In the genomic region with DNA sequence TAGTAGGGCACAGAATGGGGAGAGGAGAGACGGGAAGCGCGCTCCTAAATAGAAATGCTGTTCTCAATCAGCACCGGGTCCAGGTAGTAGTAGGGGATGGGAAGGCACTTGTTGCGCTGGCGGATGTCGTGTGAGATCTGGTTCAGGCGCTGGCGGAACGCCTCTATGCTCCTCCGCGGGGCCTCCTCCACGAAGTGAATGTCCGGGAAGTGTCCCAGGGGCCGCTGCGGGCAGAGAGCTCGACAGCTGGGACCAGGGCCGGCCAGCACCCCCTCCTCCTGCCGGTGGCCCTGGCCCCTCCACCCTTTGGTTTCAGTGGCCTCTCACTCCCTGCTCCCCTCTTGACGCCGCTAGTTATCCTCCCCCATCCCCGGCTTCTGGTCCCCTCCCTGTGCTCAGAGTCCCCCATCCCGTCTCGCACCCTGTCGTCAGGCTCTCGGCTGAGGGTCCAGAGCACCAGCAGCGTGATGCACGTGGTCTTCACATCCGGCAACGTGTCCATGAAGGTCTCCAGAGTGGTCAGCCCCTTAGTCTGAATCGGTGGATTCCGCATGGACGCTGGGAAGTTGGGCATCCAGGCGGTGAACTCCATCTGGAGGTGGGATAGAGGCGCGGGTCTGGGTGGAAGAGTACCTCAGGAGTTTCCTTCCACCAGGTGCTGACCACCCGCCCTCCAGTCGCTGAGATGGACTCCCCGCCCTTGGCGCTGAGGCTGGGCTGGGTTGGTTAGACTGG, we compare ENCODE assay signal across 8 cellular contexts. TPM values are rescaled to one million over a fixed set of nuclear protein-coding genes. Genes with fewer than 3 reads are reported as not detected.
DNase-seq lines count a peak whose midpoint lies in the region; TF ChIP-seq lines count a peak whose summit lies in the region.

No MANE protein-coding gene starts in this region.

- no peaks in the 10 kb centered on the region for H3K9me3 ChIP-seq in HEK293 (ENCODE audit: control insufficient read depth, insufficient read depth, low read depth, low read length)

- no peaks in the 10 kb centered on the region for H3K36me3 ChIP-seq in HEK293 (ENCODE audit: control insufficient read depth in 2 of 2, insufficient read depth in 1 of 2, low read length in 2 of 2)

- DNase-seq in activated CD4-positive, alpha-beta memory T cell treated with anti-CD3 and anti-CD28 coated beads, Interleukin-2, amount 10 ng/mL, durations not matched to agents 7 days and 5 days, result peak; percentile 35
- DNase-seq in glutamatergic neuron, result no peak
- peak; percentile 53 for DNase-seq in retina
- DNase-seq in NCI-H2107 treated with DMSO at 0.1 percent for 48 hours (lab: John Stamatoyannopoulos, UW; ENCODE audit: unreplicated experiment), result no peak
- no peak for DNase-seq in glomerular visceral epithelial cell (ENCODE audit: extremely low spot score)
- DNase-seq in KG1 (lab: John Stamatoyannopoulos, UW), result no peak
- no peak for DNase-seq in effector CD8-positive, alpha-beta T cell (lab: John Stamatoyannopoulos, UW)

- H3K27me3 Mint-ChIP-seq in activated CD4-positive, alpha-beta memory T cell treated with anti-CD3 and anti-CD28 coated beads, Interleukin-2, amount 10 ng/mL, durations not matched to agents 7 days and 5 days, result peaks cover 66% of the 10 kb centered on the region
- peaks cover 35% of the 10 kb centered on the region for H3K27me3 Mint-ChIP-seq in glutamatergic neuron (ENCODE audit: unreplicated experiment)

- no peak for TF ChIP-seq CTCF in HEK293 (tag by site-specific recombination; IDR thresholded peaks at IDR 0.05)
- no peak for TF ChIP-seq CTCF in glutamatergic neuron (IDR thresholded peaks at IDR 0.05; ENCODE audit: partially characterized antibody, unreplicated experiment)

- CTCF ChIA-PET in HEK293 (lab: Yijun Ruan, JAX), result interaction anchor here (0.5 to 27.3 kb wide), 40 partner anchors 8 to 746 kb away, joined by 3 to 561 read pairs (median 4); a partner anchor contains a TSS
- CTCF ChIA-PET in activated CD4-positive, alpha-beta memory T cell treated with anti-CD3 and anti-CD28 coated beads, Interleukin-2, amount 10 ng/mL, durations not matched to agents 7 days and 5 days (lab: Charles Lee), result interaction anchor here (0.6 to 8.9 kb wide), 21 partner anchors 10 to 808 kb away, joined by 3 to 149 read pairs (median 6); a partner anchor contains a TSS

- no peaks in the 10 kb centered on the region for H3K36me3 Mint-ChIP-seq in activated CD4-positive, alpha-beta memory T cell treated with anti-CD3 and anti-CD28 coated beads, Interleukin-2, amount 10 ng/mL, durations not matched to agents 7 days and 5 days (ENCODE audit: low read depth)
- H3K36me3 Mint-ChIP-seq in glutamatergic neuron (ENCODE audit: unreplicated experiment), result no peaks in the 10 kb centered on the region

- no peak overlapping the region for H3K4me3 ChIP-seq in HEK293 (ENCODE audit: low read depth, low read length)

- no peak overlapping the region for H3K27ac ChIP-seq in HEK293 (ENCODE audit: extremely low read depth, low read depth, low read length)

- H3K9me3 Mint-ChIP-seq in activated CD4-positive, alpha-beta memory T cell treated with anti-CD3 and anti-CD28 coated beads, Interleukin-2, amount 10 ng/mL, durations not matched to agents 7 days and 5 days, result no peaks in the 10 kb centered on the region
- peaks cover 7% of the 10 kb centered on the region for H3K9me3 Mint-ChIP-seq in glutamatergic neuron (ENCODE audit: unreplicated experiment)

- no peaks in the 10 kb centered on the region for H3K4me1 ChIP-seq in HEK293 (ENCODE audit: control insufficient read depth, insufficient read depth, low read length)

- peak overlapping the region; percentile 29 for H3K4me3 Mint-ChIP-seq in activated CD4-positive, alpha-beta memory T cell treated with anti-CD3 and anti-CD28 coated beads, Interleukin-2, amount 10 ng/mL, durations not matched to agents 7 days and 5 days
- peak overlapping the region; percentile 63 for H3K4me3 Mint-ChIP-seq in glutamatergic neuron (ENCODE audit: unreplicated experiment)

- H3K4me1 Mint-ChIP-seq in activated CD4-positive, alpha-beta memory T cell treated with anti-CD3 and anti-CD28 coated beads, Interleukin-2, amount 10 ng/mL, durations not matched to agents 7 days and 5 days, result peaks cover 27% of the 10 kb centered on the region
- H3K4me1 Mint-ChIP-seq in glutamatergic neuron (ENCODE audit: low read depth, unreplicated experiment), result peaks cover 6% of the 10 kb centered on the region

- POLR2A ChIA-PET in HEK293 (lab: Yijun Ruan, JAX), result interaction anchor here (1.1 to 1.6 kb wide), 2 partner anchors 10 to 13 kb away, joined by 3 to 6 read pairs; no protein-coding TSS in a partner anchor
- POLR2A ChIA-PET in activated CD4-positive, alpha-beta memory T cell treated with anti-CD3 and anti-CD28 coated beads, Interleukin-2, amount 10 ng/mL, durations not matched to agents 7 days and 5 days (lab: Charles Lee), result interaction anchor here (2.0 kb wide), 1 partner anchor 38 kb away, joined by 6 read pairs; no protein-coding TSS in a partner anchor

- no peak overlapping the region for H3K27ac Mint-ChIP-seq in activated CD4-positive, alpha-beta memory T cell treated with anti-CD3 and anti-CD28 coated beads, Interleukin-2, amount 10 ng/mL, durations not matched to agents 7 days and 5 days
- no peak overlapping the region for H3K27ac Mint-ChIP-seq in glutamatergic neuron (ENCODE audit: unreplicated experiment)

TF ChIP-seq in HEK293, 187 proteins besides CTCF, POLR2A, EP300 and RAD21:
- no peak for TF ChIP-seq ZNF354C (tag by site-specific recombination; IDR thresholded peaks at IDR 0.05; ENCODE audit: borderline replicate concordance, low read depth)
- TF ChIP-seq SCRT2 (tag by site-specific recombination; IDR thresholded peaks at IDR 0.05), result peak; percentile 77
- TF ChIP-seq, protein P1, sequence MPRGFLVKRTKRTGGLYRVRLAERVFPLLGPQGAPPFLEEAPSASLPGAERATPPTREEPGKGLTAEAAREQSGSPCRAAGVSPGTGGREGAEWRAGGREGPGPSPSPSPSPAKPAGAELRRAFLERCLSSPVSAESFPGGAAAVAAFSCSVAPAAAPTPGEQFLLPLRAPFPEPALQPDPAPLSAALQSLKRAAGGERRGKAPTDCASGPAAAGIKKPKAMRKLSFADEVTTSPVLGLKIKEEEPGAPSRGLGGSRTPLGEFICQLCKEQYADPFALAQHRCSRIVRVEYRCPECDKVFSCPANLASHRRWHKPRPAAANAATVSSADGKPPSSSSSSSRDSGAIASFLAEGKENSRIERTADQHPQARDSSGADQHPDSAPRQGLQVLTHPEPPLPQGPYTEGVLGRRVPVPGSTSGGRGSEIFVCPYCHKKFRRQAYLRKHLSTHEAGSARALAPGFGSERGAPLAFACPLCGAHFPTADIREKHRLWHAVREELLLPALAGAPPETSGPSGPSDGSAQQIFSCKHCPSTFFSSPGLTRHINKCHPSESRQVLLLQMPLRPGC (tag by site-specific recombination; IDR thresholded peaks at IDR 0.05), result no peak
- TF ChIP-seq ZNF114 (tag by site-specific recombination; IDR thresholded peaks at IDR 0.05), result no peak
- no peak for TF ChIP-seq ZSCAN16 (tag by site-specific recombination; IDR thresholded peaks at IDR 0.05)
- no peak for TF ChIP-seq ZNF768 (tag by site-specific recombination; IDR thresholded peaks at IDR 0.05)
- peak; percentile 63 for TF ChIP-seq KLF1 (tag by site-specific recombination; IDR thresholded peaks at IDR 0.05)
TF ChIP-seq in HEK293: peak in this region for 2.

RNA-seq across cellular contexts. Expression of a gene that starts 14.6 kb away (rescaled TPM):
- under 1 TPM; 0.20 to 0.38 TPM for total RNA-seq in activated CD4-positive, alpha-beta memory T cell treated with anti-CD3 and anti-CD28 coated beads, Interleukin-2, amount 10 ng/mL, durations not matched to agents 7 days and 5 days
- total RNA-seq in glutamatergic neuron (ENCODE audit: unreplicated experiment), result not detected

RNA-seq across cellular contexts. Expression of a gene that starts 34.0 kb away (rescaled TPM):
- not detected for total RNA-seq in activated CD4-positive, alpha-beta memory T cell treated with anti-CD3 and anti-CD28 coated beads, Interleukin-2, amount 10 ng/mL, durations not matched to agents 7 days and 5 days
- not detected for total RNA-seq in glutamatergic neuron (ENCODE audit: unreplicated experiment)

RNA-seq across cellular contexts. Expression of a gene that starts 45.4 kb away (rescaled TPM):
- not detected for total RNA-seq in activated CD4-positive, alpha-beta memory T cell treated with anti-CD3 and anti-CD28 coated beads, Interleukin-2, amount 10 ng/mL, durations not matched to agents 7 days and 5 days
- total RNA-seq in glutamatergic neuron (ENCODE audit: unreplicated experiment), result not detected

RNA-seq across cellular contexts. Expression of a gene that starts 51.0 kb away (rescaled TPM):
- total RNA-seq in activated CD4-positive, alpha-beta memory T cell treated with anti-CD3 and anti-CD28 coated beads, Interleukin-2, amount 10 ng/mL, durations not matched to agents 7 days and 5 days, result 1 to 10 TPM; 1.4 to 1.5 TPM
- 2.2 TPM for total RNA-seq in glutamatergic neuron (ENCODE audit: unreplicated experiment)

Comparison
In these comparisons a context has a peak if more than half of its experiments do, and no peak if none do; other contexts are left out.
1. DNase-seq: peak in activated CD4-positive, alpha-beta memory T cell treated with anti-CD3 and anti-CD28 coated beads, Interleukin-2, amount 10 ng/mL, durations not matched to agents 7 days and 5 days (single experiment) and retina (single experiment); none in glutamatergic neuron (single experiment), NCI-H2107 treated with DMSO at 0.1 percent for 48 hours (single experiment), glomerular visceral epithelial cell (single experiment), KG1 (single experiment) and effector CD8-positive, alpha-beta T cell (single experiment).